In genomic region chr2:55419514-55420243, GRCh38 we compare ENCODE assay signal across 1 cellular context.
TF ChIP-seq lines count a peak whose summit lies in the region.

Gene CCDC88A, minus strand, starts transcription at chr2:55419856. Its CDS starts 777 bp downstream, at chr2:55419079.

TF ChIP-seq in HepG2, 621 proteins besides CTCF, POLR2A, EP300 and RAD21 (continued from another document and continues in another):
- peak; percentile 97 for TF ChIP-seq BCL3 (CRISPR knock-in tag; IDR thresholded peaks at IDR 0.05)
- peak; percentile 98 for TF ChIP-seq ZMAT3 (CRISPR knock-in tag; conservative IDR thresholded peaks at IDR 0.05)
- TF ChIP-seq PITX1 (CRISPR knock-in tag; IDR thresholded peaks at IDR 0.05): peak; percentile 91
- peak; percentile 97 for TF ChIP-seq ZNF543 (CRISPR knock-in tag; IDR thresholded peaks at IDR 0.05)
- peak; percentile 99 for TF ChIP-seq ZSCAN9 (CRISPR knock-in tag; IDR thresholded peaks at IDR 0.05; ENCODE audit: borderline replicate concordance)
- peak; percentile 82; the same call in 1 of the 2 replicates for TF ChIP-seq HMGXB3 (CRISPR knock-in tag; IDR thresholded peaks at IDR 0.05; ENCODE audit: borderline replicate concordance)
- TF ChIP-seq RCOR2 (CRISPR knock-in tag; IDR thresholded peaks at IDR 0.05): peak; percentile 68; the same call in 1 of the 2 replicates
- peak; percentile 74 for TF ChIP-seq NR0B2 (CRISPR knock-in tag; IDR thresholded peaks at IDR 0.05)
- TF ChIP-seq STAT6 (CRISPR knock-in tag; IDR thresholded peaks at IDR 0.05; ENCODE audit: borderline replicate concordance): no peak; the same call in 1 of the 2 replicates
- no peak; the same call in 1 of the 2 replicates for TF ChIP-seq ZNF775 (CRISPR knock-in tag; IDR thresholded peaks at IDR 0.05; ENCODE audit: borderline replicate concordance)
- no peak for TF ChIP-seq SCMH1 (CRISPR knock-in tag; IDR thresholded peaks at IDR 0.05; ENCODE audit: borderline replicate concordance)
- peak; percentile 76 for TF ChIP-seq RARA (CRISPR knock-in tag; IDR thresholded peaks at IDR 0.05)
- TF ChIP-seq KDM2A (CRISPR knock-in tag; IDR thresholded peaks at IDR 0.05; ENCODE audit: borderline replicate concordance, low read depth): peak; percentile 100
- TF ChIP-seq ZC3H4 (CRISPR knock-in tag; IDR thresholded peaks at IDR 0.05; ENCODE audit: borderline replicate concordance): no peak
- TF ChIP-seq AGO2 (optimal IDR thresholded peaks at IDR 0.05; ENCODE audit: low read depth, low read length): peak; percentile 78
- TF ChIP-seq ZSCAN21 (CRISPR knock-in tag; IDR thresholded peaks at IDR 0.05; ENCODE audit: borderline replicate concordance): peak; percentile 97
- peak; percentile 99 for TF ChIP-seq POGK (CRISPR knock-in tag; conservative IDR thresholded peaks at IDR 0.05)
- peak; percentile 95 for TF ChIP-seq ZKSCAN8 (CRISPR knock-in tag; IDR thresholded peaks at IDR 0.05; ENCODE audit: borderline replicate concordance)
- TF ChIP-seq GLMP (CRISPR knock-in tag; IDR thresholded peaks at IDR 0.05; ENCODE audit: borderline replicate concordance): 0 out of 2 replicates have a peak, but pooled peaks have one; percentile 48
- TF ChIP-seq SRY (CRISPR knock-in tag; IDR thresholded peaks at IDR 0.05): peak; percentile 95
- no peak for TF ChIP-seq ZNF260 (CRISPR knock-in tag; IDR thresholded peaks at IDR 0.05; ENCODE audit: borderline replicate concordance, low read depth)
- no peak for TF ChIP-seq CERS6 (CRISPR knock-in tag; IDR thresholded peaks at IDR 0.05)
- no peak; the same call in 1 of the 2 replicates for TF ChIP-seq ZNF367 (CRISPR knock-in tag; IDR thresholded peaks at IDR 0.05; ENCODE audit: borderline replicate concordance)
- peak; percentile 88; the same call in 1 of the 2 replicates for TF ChIP-seq HES4 (CRISPR knock-in tag; IDR thresholded peaks at IDR 0.05; ENCODE audit: borderline replicate concordance)
- peak; percentile 79; the same call in 1 of the 2 replicates for TF ChIP-seq ZSCAN25 (CRISPR knock-in tag; IDR thresholded peaks at IDR 0.05)
- TF ChIP-seq ZNF720 (CRISPR knock-in tag; IDR thresholded peaks at IDR 0.05): no peak
- peak; percentile 77; the same call in 1 of the 2 replicates for TF ChIP-seq MIXL1 (CRISPR knock-in tag; IDR thresholded peaks at IDR 0.05)
- TF ChIP-seq ZNF468 (CRISPR knock-in tag; IDR thresholded peaks at IDR 0.05): no peak
- peak; percentile 99 for TF ChIP-seq TARDBP (CRISPR knock-in tag; IDR thresholded peaks at IDR 0.05)
- peak; percentile 99 for TF ChIP-seq ZNF546 (CRISPR knock-in tag; conservative IDR thresholded peaks at IDR 0.05)
- no peak for TF ChIP-seq SNRNP70 (IDR thresholded peaks at IDR 0.05; ENCODE audit: low read depth, low read length)
- peak; percentile 92 for TF ChIP-seq ZNF329 (CRISPR knock-in tag; IDR thresholded peaks at IDR 0.05; ENCODE audit: low read depth)
- peak; percentile 94 for TF ChIP-seq ZBTB20 (CRISPR knock-in tag; IDR thresholded peaks at IDR 0.05; ENCODE audit: borderline replicate concordance, low read depth)
- TF ChIP-seq TRIM24 (CRISPR knock-in tag; IDR thresholded peaks at IDR 0.05): no peak
- TF ChIP-seq ATF2 (CRISPR knock-in tag; IDR thresholded peaks at IDR 0.05): peak; percentile 94
- no peak for TF ChIP-seq MLLT10 (CRISPR knock-in tag; IDR thresholded peaks at IDR 0.05)
- TF ChIP-seq POLR2G (IDR thresholded peaks at IDR 0.05; ENCODE audit: low read depth, low read length): peak; percentile 98
- peak; percentile 97 for TF ChIP-seq ZSCAN31 (CRISPR knock-in tag; IDR thresholded peaks at IDR 0.05; ENCODE audit: low read depth)
- TF ChIP-seq ZFY (CRISPR knock-in tag; IDR thresholded peaks at IDR 0.05): peak; percentile 83
- TF ChIP-seq YEATS2 (CRISPR knock-in tag; IDR thresholded peaks at IDR 0.05; ENCODE audit: borderline replicate concordance): peak; percentile 94
- TF ChIP-seq SALL2 (CRISPR knock-in tag; IDR thresholded peaks at IDR 0.05): peak; percentile 99
- peak; percentile 72 for TF ChIP-seq ZNF230 (CRISPR knock-in tag; IDR thresholded peaks at IDR 0.05)
- peak; percentile 60; the same call in 1 of the 2 replicates for TF ChIP-seq NFE2L1 (CRISPR knock-in tag; IDR thresholded peaks at IDR 0.05; ENCODE audit: borderline replicate concordance)
- no peak for TF ChIP-seq ATF7 (IDR thresholded peaks at IDR 0.05)
- TF ChIP-seq ATF7 (CRISPR knock-in tag; IDR thresholded peaks at IDR 0.05): peak; percentile 78; the same call in 1 of the 2 replicates
- peak; percentile 79 for TF ChIP-seq GMEB2 (CRISPR knock-in tag; IDR thresholded peaks at IDR 0.05; ENCODE audit: low read depth)
- TF ChIP-seq SPEN (CRISPR knock-in tag; IDR thresholded peaks at IDR 0.05; ENCODE audit: low read depth): peak; percentile 92
